In genomic region chr7:2009541-2010001, GRCh38 we compare ENCODE assay signal across 18 cellular contexts.
A peak's percentile ranks its signal among the peaks of the same experiment; 100 is the strongest.
DNase-seq lines count a peak whose midpoint lies in the region; FAIRE-seq and TF ChIP-seq lines count a peak whose summit lies in the region.
"Had no signal": no experiment of that assay in that cellular context is flagged by ENCODE, and none has a peak within 500 bp of the region (broad histone marks: within the 10 kb centered on the region; RNA-seq: fewer than 3 reads in every experiment).

No MANE protein-coding gene starts in this region.

- H3K36me3 Mint-ChIP-seq in endodermal cell (ENCODE audit: low read depth), result peaks cover 15% of the 10 kb centered on the region
- H3K36me3 Mint-ChIP-seq in type B pancreatic cell, result no peaks in the 10 kb centered on the region
- no peaks in the 10 kb centered on the region for H3K36me3 Mint-ChIP-seq in activated T-helper 2 cell treated with anti-CD3 and anti-CD28 coated beads, Interferon-gamma antibody, Interleukin-2, Interleukin-4, amounts not matched to agents 10 μg/mL and 5 μg/mL and 100 μg/mL, durations not matched to agents 14 hours and 24 hours and 36 hours (ENCODE audit: low read depth)

- intact Hi-C loops in activated T-helper 2 cell treated with anti-CD3 and anti-CD28 coated beads, Interferon-gamma antibody, Interleukin-2, Interleukin-4, amounts not matched to agents 10 μg/mL and 5 μg/mL and 100 μg/mL, durations not matched to agents 14 hours and 24 hours and 36 hours (cut with micrococcal nuclease), result no loop called here

- H3K9me3 Mint-ChIP-seq in endodermal cell, result no peaks in the 10 kb centered on the region
- no peaks in the 10 kb centered on the region for H3K9me3 Mint-ChIP-seq in type B pancreatic cell
- H3K9me3 Mint-ChIP-seq in activated T-helper 2 cell treated with anti-CD3 and anti-CD28 coated beads, Interferon-gamma antibody, Interleukin-2, Interleukin-4, amounts not matched to agents 10 μg/mL and 5 μg/mL and 100 μg/mL, durations not matched to agents 14 hours and 24 hours and 36 hours, result no peaks in the 10 kb centered on the region
- H3K9me3 Mint-ChIP-seq: effector memory CD8-positive, alpha-beta T cell; stimulated activated effector memory CD8-positive, alpha-beta T cell treated with anti-CD3 and anti-CD28 coated beads, Interleukin-12 subunit alpha, Interleukin-12 subunit beta, amount 100 ng/mL, for 72 hours had no signal

- WGBS in endodermal cell (ENCODE audit: insufficient coverage in 1 of 2, insufficient read length in 1 of 2), 2 experiments, result 95 to 98% methylated on average over 8 to 16 of the region's 16 CpGs
- WGBS in tibial nerve, 2 donors, result 45 to 58% methylated on average over 14 to 15 of the region's 16 CpGs

- FAIRE-seq in RCC 7860 (lab: Jason Lieb, UNC), result no peak

- no peak overlapping the region for H3K4me3 Mint-ChIP-seq in endodermal cell
- no peak overlapping the region for H3K4me3 Mint-ChIP-seq in type B pancreatic cell
- no peak overlapping the region for H3K4me3 Mint-ChIP-seq in activated T-helper 2 cell treated with anti-CD3 and anti-CD28 coated beads, Interferon-gamma antibody, Interleukin-2, Interleukin-4, amounts not matched to agents 10 μg/mL and 5 μg/mL and 100 μg/mL, durations not matched to agents 14 hours and 24 hours and 36 hours (ENCODE audit: low read depth)
- H3K4me3 Mint-ChIP-seq: effector memory CD8-positive, alpha-beta T cell; stimulated activated effector memory CD8-positive, alpha-beta T cell treated with anti-CD3 and anti-CD28 coated beads, Interleukin-12 subunit alpha, Interleukin-12 subunit beta, amount 100 ng/mL, for 72 hours had no signal

- H3K4me1 Mint-ChIP-seq in endodermal cell (no peaks in the 10 kb centered on the region), type B pancreatic cell (ENCODE audit: unreplicated experiment) (peaks cover 23% of the 10 kb centered on the region)
- H3K4me1 Mint-ChIP-seq in activated T-helper 2 cell treated with anti-CD3 and anti-CD28 coated beads, Interferon-gamma antibody, Interleukin-2, Interleukin-4, amounts not matched to agents 10 μg/mL and 5 μg/mL and 100 μg/mL, durations not matched to agents 14 hours and 24 hours and 36 hours (ENCODE audit: low read depth), result no peaks in the 10 kb centered on the region

- peak; percentile 51 for DNase-seq in NCI-H2107 (lab: John Stamatoyannopoulos, UW)
- no peak for DNase-seq in NCI-H2107 treated with DMSO at 0.1 percent for 48 hours (lab: John Stamatoyannopoulos, UW; ENCODE audit: unreplicated experiment)
- DNase-seq in endodermal cell, result no peak
- DNase-seq in medulla oblongata (ENCODE audit: extremely low spot score), result peak; percentile 61
- DNase-seq in type B pancreatic cell (ENCODE audit: extremely low spot score, unreplicated experiment), result no peak
- no peak for DNase-seq in tibial nerve (ENCODE audit: low spot score in 2 of 2)
- DNase-seq in RCC 7860 (ENCODE audit: low spot score), result no peak
- DNase-seq in activated T-helper 2 cell treated with anti-CD3 and anti-CD28 coated beads, Interferon-gamma antibody, Interleukin-2, Interleukin-4, amounts not matched to agents 10 μg/mL and 5 μg/mL and 100 μg/mL, durations not matched to agents 14 hours and 24 hours and 36 hours (ENCODE audit: low spot score), result no peak
- DNase-seq: activated gamma-delta T cell treated with Interleukin-2 at 50 U/mL for 16 hours; effector memory CD8-positive, alpha-beta T cell; H7; NCI-H1694; NCI-H774; retina; stimulated activated CD4-positive, alpha-beta T cell treated with anti-CD3 and anti-CD28 coated beads, Interleukin-4, amount 100 ng/mL, for 24 hours had no signal

- H3K27ac ChIP-seq in endodermal cell (ENCODE audit: low read depth, low read length) (no peak overlapping the region), tibial nerve (no peak overlapping the region)
- H3K27ac ChIP-seq: body of pancreas, KMS-11 had no signal

- H3K9ac ChIP-seq in endodermal cell (ENCODE audit: extremely low read depth, low read length, poor library complexity, severe bottlenecking), result no peak overlapping the region
- H3K9ac ChIP-seq: KMS-11 had no signal

- no peak for TF ChIP-seq CTCF in endodermal cell (conservative IDR thresholded peaks at IDR 0.05)
- no peak for TF ChIP-seq CTCF in type B pancreatic cell (conservative IDR thresholded peaks at IDR 0.05)
- TF ChIP-seq CTCF in tibial nerve (IDR thresholded peaks at IDR 0.05), result no peak

- H3K27me3 Mint-ChIP-seq in endodermal cell (ENCODE audit: insufficient read depth) (no peaks in the 10 kb centered on the region), type B pancreatic cell (no peaks in the 10 kb centered on the region)
- H3K27me3 Mint-ChIP-seq in activated T-helper 2 cell treated with anti-CD3 and anti-CD28 coated beads, Interferon-gamma antibody, Interleukin-2, Interleukin-4, amounts not matched to agents 10 μg/mL and 5 μg/mL and 100 μg/mL, durations not matched to agents 14 hours and 24 hours and 36 hours (ENCODE audit: low read depth), result no peaks in the 10 kb centered on the region
- H3K27me3 Mint-ChIP-seq: effector memory CD8-positive, alpha-beta T cell had no signal

- peak overlapping the region; percentile 61 for H3K27ac Mint-ChIP-seq in endodermal cell
- peak overlapping the region; percentile 58 for H3K27ac Mint-ChIP-seq in type B pancreatic cell
- no peak overlapping the region for H3K27ac Mint-ChIP-seq in activated T-helper 2 cell treated with anti-CD3 and anti-CD28 coated beads, Interferon-gamma antibody, Interleukin-2, Interleukin-4, amounts not matched to agents 10 μg/mL and 5 μg/mL and 100 μg/mL, durations not matched to agents 14 hours and 24 hours and 36 hours
- H3K27ac Mint-ChIP-seq: effector memory CD8-positive, alpha-beta T cell; stimulated activated effector memory CD8-positive, alpha-beta T cell treated with anti-CD3 and anti-CD28 coated beads, Interleukin-12 subunit alpha, Interleukin-12 subunit beta, amount 100 ng/mL, for 72 hours had no signal

- H3K4me1 ChIP-seq in endodermal cell (ENCODE audit: control insufficient read depth, insufficient read depth, low read length), result no peaks in the 10 kb centered on the region
- H3K4me1 ChIP-seq in tibial nerve, result no peaks in the 10 kb centered on the region
- H3K4me1 ChIP-seq: body of pancreas had no signal

- H3K4me3 ChIP-seq in endodermal cell (ENCODE audit: low read length) (no peak overlapping the region), tibial nerve (no peak overlapping the region)
- H3K4me3 ChIP-seq: body of pancreas had no signal

- TF ChIP-seq POLR2A in tibial nerve (IDR thresholded peaks at IDR 0.05), result no peak

- TF ChIP-seq EP300 in tibial nerve (IDR thresholded peaks at IDR 0.05), result peak in 1 of 2 donors; percentile 23

- H3K36me3 ChIP-seq in endodermal cell (ENCODE audit: control insufficient read depth, insufficient read depth, low read length), result no peaks in the 10 kb centered on the region
- peaks cover 0 to 43% (median 0%) of the 10 kb centered on the region in 3 donors for H3K36me3 ChIP-seq in tibial nerve

- H3K27me3 ChIP-seq in endodermal cell (ENCODE audit: control insufficient read depth, insufficient read depth, low read length, poor library complexity, severe bottlenecking) (no peaks in the 10 kb centered on the region), tibial nerve (no peaks in the 10 kb centered on the region)
- H3K27me3 ChIP-seq: body of pancreas had no signal

- H3K9me3 ChIP-seq in endodermal cell (ENCODE audit: control insufficient read depth, low read length), result no peaks in the 10 kb centered on the region
- no peaks in the 10 kb centered on the region for H3K9me3 ChIP-seq in tibial nerve
- H3K9me3 ChIP-seq: body of pancreas had no signal

Comparison
In these comparisons a context has a peak if more than half of its experiments do, and no peak if none do; other contexts are left out.
1. DNase-seq: peak in NCI-H2107 (single experiment) and medulla oblongata (single experiment); none in NCI-H2107 treated with DMSO at 0.1 percent for 48 hours (single experiment), endodermal cell (single experiment), type B pancreatic cell (single experiment), tibial nerve (0 of 2), RCC 7860 (single experiment) and activated T-helper 2 cell treated with anti-CD3 and anti-CD28 coated beads, Interferon-gamma antibody, Interleukin-2, Interleukin-4, amounts not matched to agents 10 μg/mL and 5 μg/mL and 100 μg/mL, durations not matched to agents 14 hours and 24 hours and 36 hours (single experiment).